Comparison of ENCODE assay signal across 28 cellular contexts in the genomic region with DNA sequence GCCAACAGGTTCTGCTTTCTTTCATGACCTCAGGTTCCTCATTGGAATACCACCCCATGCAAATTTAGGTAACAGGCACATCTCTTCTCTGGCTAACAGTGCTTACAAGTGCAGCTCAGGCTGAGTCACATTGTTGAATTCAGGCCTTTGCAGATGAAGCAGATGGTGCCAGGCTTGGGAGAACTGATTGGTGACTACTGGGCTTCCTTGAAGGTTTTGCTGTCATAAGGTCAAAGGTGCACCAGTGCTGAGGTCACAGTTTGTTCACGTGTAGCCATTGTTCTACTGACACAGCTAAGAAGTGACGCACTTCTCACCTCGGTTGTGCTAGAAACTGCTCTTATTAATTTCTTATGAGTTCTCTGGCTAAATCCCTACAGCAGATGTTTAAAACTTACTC.
DNase-seq lines count a peak whose midpoint lies in the region; ATAC-seq and TF ChIP-seq lines count a peak whose summit lies in the region.
"Had no signal": no experiment of that assay in that cellular context is flagged by ENCODE, and none has a peak within 500 bp of the region (broad histone marks: within the 10 kb centered on the region; RNA-seq: fewer than 3 reads in every experiment).

No MANE protein-coding gene starts in this region.

- no peak for ATAC-seq in HG03025 (IDR thresholded peaks at IDR 0.05; ENCODE audit: low FRiP score, unreplicated experiment)
- no peak for ATAC-seq in GM21515 (IDR thresholded peaks at IDR 0.05; ENCODE audit: unreplicated experiment)
- ATAC-seq in GM18517 (IDR thresholded peaks at IDR 0.05; ENCODE audit: unreplicated experiment): no peak
- ATAC-seq: effector memory CD8-positive, alpha-beta T cell had no signal

- no peak overlapping the region for H3K4me3 Mint-ChIP-seq in MCF 10A (ENCODE audit: unreplicated experiment)
- H3K4me3 Mint-ChIP-seq: activated CD4-positive, alpha-beta T cell treated with anti-CD3 and anti-CD28 coated beads, Interleukin-2, amount 10 ng/mL, durations not matched to agents 7 days and 5 days; activated naive CD4-positive, alpha-beta T cell treated with anti-CD3 and anti-CD28 coated beads for 36 hours; activated T-cell treated with anti-CD3 and anti-CD28 coated beads, Interleukin-2, amount 50 U/mL, for 72 hours; effector memory CD8-positive, alpha-beta T cell; memory B cell had no signal

- H3K4me3 ChIP-seq in mammary epithelial cell (replicated peaks in 1 of 3; ENCODE audit: insufficient read depth in 1 of 3, low read depth in 2 of 3, low read length in 3 of 3): no peak overlapping the region
- H3K4me3 ChIP-seq in fibroblast of mammary gland (ENCODE audit: control insufficient read depth, low read depth, low read length): no peak overlapping the region
- H3K4me3 ChIP-seq: BLaER1, breast epithelium, colonic mucosa, esophagus squamous epithelium, heart right ventricle, prostate gland had no signal

- peak; percentile 36 for DNase-seq in mammary epithelial cell
- DNase-seq in MCF 10A (ENCODE audit: unreplicated experiment): no peak
- peak; percentile 25 for DNase-seq in RKO (ENCODE audit: low spot score)
- peak; percentile 95 for DNase-seq in fibroblast of mammary gland (ENCODE audit: low read depth)
- DNase-seq in NCI-H510A (lab: John Stamatoyannopoulos, UW): no peak
- DNase-seq: activated CD4-positive, alpha-beta T cell treated with anti-CD3 and anti-CD28 coated beads, Interleukin-2, amount 10 ng/mL, durations not matched to agents 7 days and 5 days; activated naive CD4-positive, alpha-beta T cell treated with anti-CD3 and anti-CD28 coated beads for 36 hours; activated T-cell treated with anti-CD3 and anti-CD28 coated beads, Interleukin-2, amount 50 U/mL, for 72 hours; colonic mucosa; DMS79 treated with DMSO at 0.1 percent for 48 hours; effector memory CD8-positive, alpha-beta T cell; esophagus squamous epithelium; heart right ventricle; left cardiac atrium; NCI-H146; NCI-H524 treated with DMSO at 0.1 percent for 48 hours; SK-N-SH; stimulated activated CD8-positive, alpha-beta memory T cell treated with anti-CD3 and anti-CD28 coated beads, Interleukin-4, amount 100 ng/mL, for 48 hours; trophoblast cell; WERI-Rb-1 had no signal

- no peak overlapping the region for H3K27ac Mint-ChIP-seq in MCF 10A (ENCODE audit: low read depth, unreplicated experiment)
- H3K27ac Mint-ChIP-seq: activated CD4-positive, alpha-beta T cell treated with anti-CD3 and anti-CD28 coated beads, Interleukin-2, amount 10 ng/mL, durations not matched to agents 7 days and 5 days; activated naive CD4-positive, alpha-beta T cell treated with anti-CD3 and anti-CD28 coated beads for 36 hours; effector memory CD8-positive, alpha-beta T cell; memory B cell had no signal

- no peaks in the 10 kb centered on the region for H3K27me3 ChIP-seq in mammary epithelial cell (ENCODE audit: insufficient read depth, low read length)
- H3K27me3 ChIP-seq: BLaER1, breast epithelium, colonic mucosa, esophagus squamous epithelium, heart right ventricle, neutrophil had no signal

- POLR2A ChIA-PET in MCF 10A (lab: Yijun Ruan, JAX): no interaction called here

- H3K36me3 ChIP-seq in mammary epithelial cell (ENCODE audit: insufficient read depth, low read length): no peaks in the 10 kb centered on the region
- H3K36me3 ChIP-seq: BLaER1, breast epithelium, colonic mucosa, heart right ventricle, neutrophil, prostate gland, WERI-Rb-1 had no signal

- no peak overlapping the region for H3K27ac ChIP-seq in mammary epithelial cell (ENCODE audit: insufficient read depth, low read depth, low read length)
- H3K27ac ChIP-seq: BLaER1, breast epithelium, colonic mucosa, esophagus squamous epithelium, heart right ventricle, neutrophil, prostate gland, WERI-Rb-1 had no signal

- BruUV-seq in mammary epithelial cell (replicated peaks; lab: Mats Ljungman, UMichigan) (no TSS peak), MCF 10A (replicated peaks; lab: Mats Ljungman, UMichigan) (no TSS peak)

- H3K4me2 ChIP-seq in mammary epithelial cell (ENCODE audit: insufficient read depth, low read depth, low read length): no peak overlapping the region
- H3K4me2 ChIP-seq: SK-N-SH had no signal

- no peaks in the 10 kb centered on the region for H3K9me3 ChIP-seq in mammary epithelial cell (replicated peaks; ENCODE audit: insufficient read depth, low read length)
- H3K9me3 ChIP-seq: BLaER1, breast epithelium, colonic mucosa, esophagus squamous epithelium, heart right ventricle, neutrophil, prostate gland, SK-N-SH had no signal

- dilution Hi-C loops in mammary epithelial cell (cut with HindIII; ENCODE audit: low sequenced_read_pairs): no loop called here

- H3K27me3 Mint-ChIP-seq in MCF 10A (ENCODE audit: insufficient read depth, unreplicated experiment): no peaks in the 10 kb centered on the region
- H3K27me3 Mint-ChIP-seq: activated CD4-positive, alpha-beta T cell treated with anti-CD3 and anti-CD28 coated beads, Interleukin-2, amount 10 ng/mL, durations not matched to agents 7 days and 5 days; memory B cell had no signal

- no peak overlapping the region for H2AFZ ChIP-seq in mammary epithelial cell (ENCODE audit: low read depth, low read length)

- WGBS in mammary epithelial cell (ENCODE audit: low coverage, missing lambda C conversion rate): 54% methylated on average over 3 of the region's 3 CpGs

- CTCF ChIA-PET in mammary epithelial cell (lab: Charles Lee; ENCODE audit: low non-redundant PET) (no interaction called here), MCF 10A (lab: Yijun Ruan, JAX) (interaction anchor here (0.7 to 2.5 kb wide), 3 partner anchors 18 to 34 kb away, joined by 3 to 15 read pairs (median 3); no protein-coding TSS in a partner anchor)

- H3K79me2 ChIP-seq in mammary epithelial cell (ENCODE audit: insufficient read depth, low read length): no peaks in the 10 kb centered on the region

- in situ Hi-C loops in mammary epithelial cell (cut with MboI; ENCODE audit: low sequenced_read_pairs in 2 of 2): loop anchor here in 1 of 2 donors (10.0 kb wide), 1 partner anchor 308 kb away; no protein-coding TSS in a partner anchor

- H3K4me1 ChIP-seq in mammary epithelial cell (ENCODE audit: insufficient read depth, low read length): no peaks in the 10 kb centered on the region
- H3K4me1 ChIP-seq: breast epithelium, colonic mucosa, prostate gland had no signal

- TF ChIP-seq CTCF in mammary epithelial cell (conservative IDR thresholded peaks at IDR 0.05 in 1 of 2, IDR thresholded peaks at IDR 0.05 in 1 of 2; ENCODE audit: extremely low read depth in 1 of 2, insufficient read depth in 1 of 2, low read depth in 1 of 2, low read length in 2 of 2) (no peak), MCF 10A (IDR thresholded peaks at IDR 0.05; ENCODE audit: unreplicated experiment) (no peak), fibroblast of mammary gland (conservative IDR thresholded peaks at IDR 0.05; ENCODE audit: control insufficient read depth, insufficient read depth, low read depth, low read length) (no peak)

- intact Hi-C loops in mammary epithelial cell (cut with micrococcal nuclease): no loop called here
- intact Hi-C loops in MCF 10A (cut with micrococcal nuclease): no loop called here

- no peaks in the 10 kb centered on the region for H3K36me3 Mint-ChIP-seq in MCF 10A (ENCODE audit: insufficient read depth, unreplicated experiment)

- H3K9ac ChIP-seq in mammary epithelial cell (ENCODE audit: insufficient read depth, low read length): no peak overlapping the region
- H3K9ac ChIP-seq: BLaER1, SK-N-SH had no signal

- H3K4me1 Mint-ChIP-seq in MCF 10A (ENCODE audit: insufficient read depth, unreplicated experiment): peaks cover 20% of the 10 kb centered on the region

- H4K20me1 ChIP-seq in mammary epithelial cell (ENCODE audit: insufficient read depth, low read length): no peaks in the 10 kb centered on the region
- H4K20me1 ChIP-seq: BLaER1 had no signal

- H3K9me3 Mint-ChIP-seq in MCF 10A (ENCODE audit: unreplicated experiment): no peaks in the 10 kb centered on the region
- H3K9me3 Mint-ChIP-seq: activated naive CD4-positive, alpha-beta T cell treated with anti-CD3 and anti-CD28 coated beads for 36 hours; effector memory CD8-positive, alpha-beta T cell; memory B cell had no signal

Comparison
In these comparisons a context has a peak if more than half of its experiments do, and no peak if none do; other contexts are left out.
1. DNase-seq: peak in mammary epithelial cell (single experiment), RKO (single experiment) and fibroblast of mammary gland (single experiment); none in MCF 10A (single experiment) and NCI-H510A (single experiment).